27 cellular contexts compared by ENCODE assay signal in the genomic region with DNA sequence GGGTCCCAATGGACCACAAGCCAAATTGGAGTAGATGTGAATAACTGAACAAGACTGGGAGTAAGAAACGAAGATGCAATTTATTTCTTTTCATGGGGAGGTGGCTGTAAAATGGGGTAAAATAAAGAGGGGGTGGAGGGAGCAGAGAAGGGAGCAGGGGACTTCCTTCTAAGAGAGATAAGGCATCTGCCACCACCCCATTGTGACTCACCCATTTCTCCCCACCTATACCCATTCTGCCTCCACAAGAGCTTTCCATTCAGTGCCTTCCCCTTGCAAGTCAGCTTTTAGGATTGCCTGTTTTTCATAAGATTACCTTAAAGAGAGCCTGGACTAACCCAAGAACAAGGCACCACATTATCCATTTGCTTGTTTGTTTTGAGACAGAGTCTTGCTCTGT.
"Had no signal": no experiment of that assay in that cellular context is flagged by ENCODE, and none has a peak within 500 bp of the region (broad histone marks: within the 10 kb centered on the region; RNA-seq: fewer than 3 reads in every experiment).

No MANE protein-coding gene starts in this region.

- DNase-seq: heart left ventricle; hypothalamus; islet precursor cell; left ventricle myocardium inferior; mesendoderm; naive B cell; natural killer cell; nephron progenitor cell; pancreas; posterior cingulate gyrus; retina; right cardiac atrium; stimulated activated CD4-positive, alpha-beta T cell treated with anti-CD3 and anti-CD28 coated beads, Interleukin-12 subunit alpha, Interleukin-12 subunit beta, amount 100 ng/mL, for 4 hours; stimulated activated CD4-positive, alpha-beta T cell treated with anti-CD3 and anti-CD28 coated beads, Interleukin-4, amount 100 ng/mL, for 24 hours; stimulated activated naive CD4-positive, alpha-beta T cell; stomach; testis; thyroid gland; transverse colon; upper lobe of left lung had no signal

- H3K36me3 Mint-ChIP-seq: natural killer cell; stimulated activated effector memory CD8-positive, alpha-beta T cell treated with anti-CD3 and anti-CD28 coated beads, Interleukin-12 subunit alpha, Interleukin-12 subunit beta, amount 100 ng/mL, for 72 hours had no signal

- H3K27me3 ChIP-seq: testis had no signal

- H3K4me3 ChIP-seq: heart left ventricle, left ventricle myocardium inferior, lung, pancreas, prostate gland, skin epidermis, stomach, testis, thyroid gland, transverse colon, upper lobe of left lung, vagina had no signal

- FAIRE-seq: pancreas had no signal

- H3K9me3 Mint-ChIP-seq: mesothelial cell of epicardium; natural killer cell; nephron progenitor cell; stimulated activated effector memory CD8-positive, alpha-beta T cell treated with anti-CD3 and anti-CD28 coated beads, Interleukin-12 subunit alpha, Interleukin-12 subunit beta, amount 100 ng/mL, for 72 hours had no signal

- H3K27ac Mint-ChIP-seq: mesothelial cell of epicardium; natural killer cell; nephron progenitor cell; stimulated activated effector memory CD8-positive, alpha-beta T cell treated with anti-CD3 and anti-CD28 coated beads, Interleukin-12 subunit alpha, Interleukin-12 subunit beta, amount 100 ng/mL, for 72 hours had no signal

- ATAC-seq: heart left ventricle; natural killer cell; pancreas; right cardiac atrium; sciatic nerve; stimulated activated effector memory CD8-positive, alpha-beta T cell treated with anti-CD3 and anti-CD28 coated beads, Interleukin-12 subunit alpha, Interleukin-12 subunit beta, amount 100 ng/mL, for 72 hours had no signal

- H3K9me3 ChIP-seq: heart left ventricle, left ventricle myocardium inferior, pancreas, prostate gland, testis, thyroid gland, transverse colon, upper lobe of left lung, vagina had no signal

- H3K4me3 Mint-ChIP-seq: mesothelial cell of epicardium; natural killer cell; stimulated activated effector memory CD8-positive, alpha-beta T cell treated with anti-CD3 and anti-CD28 coated beads, Interleukin-12 subunit alpha, Interleukin-12 subunit beta, amount 100 ng/mL, for 72 hours had no signal

- H3K36me3 ChIP-seq: heart left ventricle, left ventricle myocardium inferior, pancreas, prostate gland, stomach, thyroid gland, transverse colon, upper lobe of left lung, vagina had no signal

- H3K27ac ChIP-seq: heart left ventricle, left ventricle myocardium inferior, pancreas, prostate gland, skin epidermis, stomach, testis, thyroid gland, transverse colon, upper lobe of left lung, vagina had no signal
